In genomic region chr20:41617059-41617921, GRCh38 we compare ENCODE assay signal across 8 cellular contexts. TPM values are rescaled to one million over a fixed set of nuclear protein-coding genes. Genes with fewer than 3 reads are reported as not detected.
DNase-seq lines count a peak whose midpoint lies in the region; ATAC-seq and TF ChIP-seq lines count a peak whose summit lies in the region.

No MANE protein-coding gene starts in this region.

- H3K27ac Mint-ChIP-seq in CD4-positive, CD25-positive, alpha-beta regulatory T cell, result peak overlapping the region; percentile 87 to 95 (median 92)

- H3K27ac ChIP-seq in CD4-positive, CD25-positive, alpha-beta regulatory T cell (ENCODE audit: insufficient read depth, low read length, poor library complexity, severe bottlenecking), result peak overlapping the region; percentile 33
- peak overlapping the region; percentile 99 for H3K27ac ChIP-seq in VCaP

- H3K27me3 Mint-ChIP-seq in CD4-positive, CD25-positive, alpha-beta regulatory T cell, result peaks cover 5% of the 10 kb centered on the region

- no peaks in the 10 kb centered on the region for H3K27me3 ChIP-seq in CD4-positive, CD25-positive, alpha-beta regulatory T cell (ENCODE audit: control insufficient read depth, insufficient read depth, low read length)

- no peaks in the 10 kb centered on the region for H3K9me3 ChIP-seq in CD4-positive, CD25-positive, alpha-beta regulatory T cell (ENCODE audit: control insufficient read depth in 2 of 2, low read length in 2 of 2)

- intact Hi-C loops in lower leg skin (cut with DNase I; ENCODE audit: low total_unique reads), result no loop called here

- H3K36me3 Mint-ChIP-seq in CD4-positive, CD25-positive, alpha-beta regulatory T cell, result no peaks in the 10 kb centered on the region

- no peak for TF ChIP-seq CTCF in GM20000 (IDR thresholded peaks at IDR 0.05; ENCODE audit: extremely low read depth, missing control alignments)
- no peak for TF ChIP-seq CTCF in VCaP (conservative IDR thresholded peaks at IDR 0.05)
- TF ChIP-seq CTCF in choroid plexus epithelial cell (conservative IDR thresholded peaks at IDR 0.05; ENCODE audit: low read depth, low read length), result no peak
- no peak for TF ChIP-seq CTCF in lower leg skin (IDR thresholded peaks at IDR 0.05)

- no peak for ATAC-seq in CD4-positive, CD25-positive, alpha-beta regulatory T cell (ENCODE audit: low read depth in 2 of 2)

- TF ChIP-seq POLR2A in lower leg skin (IDR thresholded peaks at IDR 0.05), result no peak

- peak overlapping the region; percentile 90 to 98 (median 92) for H3K4me3 Mint-ChIP-seq in CD4-positive, CD25-positive, alpha-beta regulatory T cell

- no peak for TF ChIP-seq RAD21 in Ishikawa (IDR thresholded peaks at IDR 0.05; ENCODE audit: low read depth)

- DNase-seq in CD4-positive, CD25-positive, alpha-beta regulatory T cell, result peak; percentile 48 to 65 (median 52)
- DNase-seq in GM20000 (ENCODE audit: low spot score) (peak; percentile 47), choroid plexus epithelial cell (ENCODE audit: low read depth) (peak; percentile 49), lower leg skin (ENCODE audit: low spot score in 2 of 2) (no peak), GM19240 (ENCODE audit: insufficient read length, low spot score) (no peak)
- DNase-seq in stimulated activated CD8-positive, alpha-beta memory T cell treated with anti-CD3 and anti-CD28 coated beads, Interleukin-12 subunit alpha, Interleukin-12 subunit beta, amount 100 ng/mL, for 1 hour (ENCODE audit: low read depth), result peak; percentile 20

- H3K36me3 ChIP-seq in CD4-positive, CD25-positive, alpha-beta regulatory T cell (ENCODE audit: control insufficient read depth, insufficient read depth, low read length), result no peaks in the 10 kb centered on the region

- peaks cover 21 to 51% (median 44%) of the 10 kb centered on the region in 4 donors for H3K4me1 Mint-ChIP-seq in CD4-positive, CD25-positive, alpha-beta regulatory T cell

- peaks cover 33% of the 10 kb centered on the region for H3K4me1 ChIP-seq in CD4-positive, CD25-positive, alpha-beta regulatory T cell (ENCODE audit: control insufficient read depth, insufficient read depth, low read length, poor library complexity, severe bottlenecking)

- peak overlapping the region; percentile 89 for H3K4me3 ChIP-seq in CD4-positive, CD25-positive, alpha-beta regulatory T cell (ENCODE audit: low read depth, low read length)
- peak overlapping the region; percentile 77 for H3K4me3 ChIP-seq in choroid plexus epithelial cell (ENCODE audit: low read depth, low read length)
- H3K4me3 ChIP-seq in lower leg skin (ENCODE audit: low read depth, poor library complexity, severe bottlenecking), result peak overlapping the region; percentile 58

- no peak for TF ChIP-seq EP300 in Ishikawa (IDR thresholded peaks at IDR 0.05; ENCODE audit: borderline replicate concordance)

- peaks cover 0 to 1% (median 0%) of the 10 kb centered on the region in 7 donors for H3K9me3 Mint-ChIP-seq in CD4-positive, CD25-positive, alpha-beta regulatory T cell

- 2 to 3% methylated on average over 23 to 25 of the region's 38 CpGs for WGBS in lower leg skin, 2 donors

TF ChIP-seq in Ishikawa, 13 proteins besides CTCF, POLR2A, EP300 and RAD21:
- TF ChIP-seq TCF12 (IDR thresholded peaks at IDR 0.05; ENCODE audit: low read depth) (no peak; the same call in 1 of the 2 replicates), EGR1 (IDR thresholded peaks at IDR 0.05) (peak; percentile 28; the same call in 1 of the 2 replicates), ZBTB7A (IDR thresholded peaks at IDR 0.05; ENCODE audit: low read depth) (peak; percentile 67; the same call in 1 of the 2 replicates)

RNA-seq across cellular contexts. Expression of gene CHD6, which starts 0.9 kb away (rescaled TPM):
- total RNA-seq in CD4-positive, CD25-positive, alpha-beta regulatory T cell, result 87.4 TPM
- polyA plus RNA-seq in CD4-positive, CD25-positive, alpha-beta regulatory T cell, result 10 to 100 TPM; 33.4 to 42.7 (median 38.9) TPM
- total RNA-seq in lower leg skin, result 10 to 100 TPM; 29.7 to 40.1 (median 37.7) TPM

Comparison
In these comparisons a context has a peak if more than half of its experiments do, and no peak if none do; other contexts are left out.
1. DNase-seq: peak in CD4-positive, CD25-positive, alpha-beta regulatory T cell (3 of 3), GM20000 (single experiment), choroid plexus epithelial cell (single experiment) and stimulated activated CD8-positive, alpha-beta memory T cell treated with anti-CD3 and anti-CD28 coated beads, Interleukin-12 subunit alpha, Interleukin-12 subunit beta, amount 100 ng/mL, for 1 hour (single experiment); none in lower leg skin (0 of 2) and GM19240 (single experiment).
2. Peak in every context shown above with its lines, with median percentiles within 50 percentile points of each other: H3K4me3 ChIP-seq.